In the genomic region with DNA sequence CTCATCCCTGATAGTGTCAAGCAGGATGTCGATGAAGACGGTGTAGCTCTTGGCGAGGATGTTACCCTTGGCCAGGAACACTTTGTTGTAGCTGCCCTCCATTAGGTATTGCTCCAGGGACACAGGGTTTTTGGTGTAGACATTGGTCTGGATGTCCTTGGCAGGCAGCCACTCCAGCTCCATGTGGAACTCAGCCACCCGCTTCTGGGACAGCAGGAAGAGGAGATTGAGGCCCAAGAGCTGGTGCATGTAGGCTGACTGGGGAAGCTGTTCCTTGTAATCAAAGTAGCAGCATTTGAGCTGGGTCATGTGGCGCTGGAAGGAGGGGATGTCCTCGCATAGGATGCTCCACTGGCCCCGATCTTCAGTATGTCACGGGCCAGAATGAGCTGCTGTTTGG, we compare ENCODE assay signal across 1 cellular context.
TF ChIP-seq lines count a peak whose summit lies in the region.

No MANE protein-coding gene starts in this region.

TF ChIP-seq in liver, 16 proteins besides CTCF, POLR2A, EP300 and RAD21 (continued from another document):
- TF ChIP-seq, protein P1, sequence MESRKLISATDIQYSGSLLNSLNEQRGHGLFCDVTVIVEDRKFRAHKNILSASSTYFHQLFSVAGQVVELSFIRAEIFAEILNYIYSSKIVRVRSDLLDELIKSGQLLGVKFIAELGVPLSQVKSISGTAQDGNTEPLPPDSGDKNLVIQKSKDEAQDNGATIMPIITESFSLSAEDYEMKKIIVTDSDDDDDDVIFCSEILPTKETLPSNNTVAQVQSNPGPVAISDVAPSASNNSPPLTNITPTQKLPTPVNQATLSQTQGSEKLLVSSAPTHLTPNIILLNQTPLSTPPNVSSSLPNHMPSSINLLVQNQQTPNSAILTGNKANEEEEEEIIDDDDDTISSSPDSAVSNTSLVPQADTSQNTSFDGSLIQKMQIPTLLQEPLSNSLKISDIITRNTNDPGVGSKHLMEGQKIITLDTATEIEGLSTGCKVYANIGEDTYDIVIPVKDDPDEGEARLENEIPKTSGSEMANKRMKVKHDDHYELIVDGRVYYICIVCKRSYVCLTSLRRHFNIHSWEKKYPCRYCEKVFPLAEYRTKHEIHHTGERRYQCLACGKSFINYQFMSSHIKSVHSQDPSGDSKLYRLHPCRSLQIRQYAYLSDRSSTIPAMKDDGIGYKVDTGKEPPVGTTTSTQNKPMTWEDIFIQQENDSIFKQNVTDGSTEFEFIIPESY (IDR thresholded peaks at IDR 0.05) = no peak
- peak; percentile 53 to 65 for TF ChIP-seq HNF4A (conservative IDR thresholded peaks at IDR 0.05)
- TF ChIP-seq RXRA (IDR thresholded peaks at IDR 0.05) = peak; percentile 55 to 74
- peak; percentile 28 for TF ChIP-seq HNF4G (IDR thresholded peaks at IDR 0.05)
- TF ChIP-seq FOXA1 (IDR thresholded peaks at IDR 0.05) = no peak
- TF ChIP-seq FOXA2 (IDR thresholded peaks at IDR 0.05) = peak; percentile 41
- TF ChIP-seq, protein P2, sequence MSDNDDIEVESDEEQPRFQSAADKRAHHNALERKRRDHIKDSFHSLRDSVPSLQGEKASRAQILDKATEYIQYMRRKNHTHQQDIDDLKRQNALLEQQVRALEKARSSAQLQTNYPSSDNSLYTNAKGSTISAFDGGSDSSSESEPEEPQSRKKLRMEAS (IDR thresholded peaks at IDR 0.05) = peak; percentile 72
